9 cellular contexts compared by ENCODE assay signal in genomic region chr2:186641807-186642321, GRCh38. TPM values are rescaled to one million over a fixed set of nuclear protein-coding genes. Genes with fewer than 3 reads are reported as not detected.
DNase-seq lines count a peak whose midpoint lies in the region; ATAC-seq and TF ChIP-seq lines count a peak whose summit lies in the region.
"Had no signal": no experiment of that assay in that cellular context is flagged by ENCODE, and none has a peak within 500 bp of the region (broad histone marks: within the 10 kb centered on the region; RNA-seq: fewer than 3 reads in every experiment).

No MANE protein-coding gene starts in this region.

- DNase-seq in Daoy (ENCODE audit: low read depth), result peak; percentile 58
- DNase-seq in NCI-H2196 treated with DMSO at 0.1 percent for 48 hours (lab: John Stamatoyannopoulos, UW; ENCODE audit: unreplicated experiment), result peak; percentile 33
- peak; percentile 58 for DNase-seq in activated CD4-positive, alpha-beta T cell treated with anti-CD3 and anti-CD28 coated beads, Interleukin-2, amount 10 ng/mL, durations not matched to agents 7 days and 5 days
- peak; percentile 88 for DNase-seq in fibroblast of pulmonary artery (ENCODE audit: low read depth)
- peak; percentile 17 for DNase-seq in neuronal stem cell (ENCODE audit: low spot score)
- no peak for DNase-seq in cortex of kidney (lab: John Stamatoyannopoulos, UW)

- no peak overlapping the region for H3K23ac ChIP-seq in neuronal stem cell (ENCODE audit: low read depth, low read length, poor library complexity)

- CTCF ChIA-PET in activated CD4-positive, alpha-beta T cell treated with anti-CD3 and anti-CD28 coated beads, Interleukin-2, amount 10 ng/mL, durations not matched to agents 7 days and 5 days (lab: Charles Lee), result interaction anchor here (0.6 to 1.9 kb wide), 8 partner anchors 33 to 347 kb away, joined by 3 to 5 read pairs (median 4); partner anchors contain the start of gene ZC3H15

- H3K36me3 ChIP-seq in neuronal stem cell (replicated peaks in 1 of 2; ENCODE audit: control insufficient read depth in 2 of 2, insufficient read depth in 2 of 2, low read length in 2 of 2), result peaks cover 4 to 83% of the 10 kb centered on the region in 2 donors

- WGBS in neuronal stem cell (ENCODE audit: extremely low coverage in 2 of 2, insufficient read length in 2 of 2, insufficient replicate concordance in 1 of 2), 2 donors, result no CpG with 5 or more reads among the region's 2 CpGs

- no peaks in the 10 kb centered on the region for H3K9me3 ChIP-seq in neuronal stem cell (replicated peaks in 1 of 2; ENCODE audit: control insufficient read depth in 2 of 2, insufficient read depth in 1 of 2, low read depth in 1 of 2, low read length in 2 of 2)

- H2AFZ ChIP-seq in neuronal stem cell (ENCODE audit: low read length), result no peak overlapping the region

- H3K4me1 ChIP-seq in neuronal stem cell (ENCODE audit: control insufficient read depth in 2 of 2, insufficient read depth in 1 of 2, low read depth in 1 of 2, low read length in 2 of 2), result no peaks in the 10 kb centered on the region

- H3K9me3 Mint-ChIP-seq in activated CD4-positive, alpha-beta T cell treated with anti-CD3 and anti-CD28 coated beads, Interleukin-2, amount 10 ng/mL, durations not matched to agents 7 days and 5 days, result no peaks in the 10 kb centered on the region
- H3K9me3 Mint-ChIP-seq: dendritic cell treated with granulocyte-macrophage colony-stimulating factor and Interleukin-4, amounts not matched to agents 40 ng/mL and 50 ng/mL, for 4 days had no signal

- H3K18ac ChIP-seq in neuronal stem cell (ENCODE audit: low read length), result no peak overlapping the region

- no peak overlapping the region for H2AK5ac ChIP-seq in neuronal stem cell (ENCODE audit: low read depth, low read length)

- no peak overlapping the region for H3K4me2 ChIP-seq in neuronal stem cell (ENCODE audit: insufficient read depth, low read length, poor library complexity, severe bottlenecking)

- H3K27me3 ChIP-seq in neuronal stem cell (ENCODE audit: control insufficient read depth in 3 of 3, insufficient read depth in 3 of 3, low read depth in 1 of 3, low read length in 3 of 3), result no peaks in the 10 kb centered on the region

- H3K27me3 Mint-ChIP-seq in activated CD4-positive, alpha-beta T cell treated with anti-CD3 and anti-CD28 coated beads, Interleukin-2, amount 10 ng/mL, durations not matched to agents 7 days and 5 days, result no peaks in the 10 kb centered on the region
- H3K27me3 Mint-ChIP-seq: dendritic cell treated with granulocyte-macrophage colony-stimulating factor and Interleukin-4, amounts not matched to agents 40 ng/mL and 50 ng/mL, for 4 days had no signal

- H3K9ac ChIP-seq in neuronal stem cell (ENCODE audit: low read depth, low read length, poor library complexity), result no peak overlapping the region

- no peak overlapping the region for H4K91ac ChIP-seq in neuronal stem cell (ENCODE audit: low read depth, low read length, poor library complexity)

- H3K27ac ChIP-seq in neuronal stem cell (replicated peaks; ENCODE audit: low read length), result no peak overlapping the region

- no peak overlapping the region for H2BK5ac ChIP-seq in neuronal stem cell (ENCODE audit: low read length)

- no peak overlapping the region for H2BK15ac ChIP-seq in neuronal stem cell (ENCODE audit: low read length)

- H2BK12ac ChIP-seq in neuronal stem cell (ENCODE audit: low read length), result no peak overlapping the region

- no peak overlapping the region for H3K27ac Mint-ChIP-seq in activated CD4-positive, alpha-beta T cell treated with anti-CD3 and anti-CD28 coated beads, Interleukin-2, amount 10 ng/mL, durations not matched to agents 7 days and 5 days

- peak; percentile 84 for TF ChIP-seq CTCF in fibroblast of pulmonary artery (IDR thresholded peaks at IDR 0.05; ENCODE audit: low read length, missing control alignments)

- H3K4ac ChIP-seq in neuronal stem cell (ENCODE audit: low read length), result no peak overlapping the region

- ATAC-seq in GM19351 (IDR thresholded peaks at IDR 0.05; ENCODE audit: unreplicated experiment), result peak; percentile 77
- peak; percentile 77 for ATAC-seq in HG03159 (IDR thresholded peaks at IDR 0.05; ENCODE audit: unreplicated experiment)

- no peaks in the 10 kb centered on the region for H3K79me1 ChIP-seq in neuronal stem cell (ENCODE audit: low read depth, low read length)

- H3K4me3 Mint-ChIP-seq in activated CD4-positive, alpha-beta T cell treated with anti-CD3 and anti-CD28 coated beads, Interleukin-2, amount 10 ng/mL, durations not matched to agents 7 days and 5 days, result no peak overlapping the region
- H3K4me3 Mint-ChIP-seq: dendritic cell treated with granulocyte-macrophage colony-stimulating factor and Interleukin-4, amounts not matched to agents 40 ng/mL and 50 ng/mL, for 4 days had no signal

- peaks cover 20% of the 10 kb centered on the region for H3K4me1 Mint-ChIP-seq in activated CD4-positive, alpha-beta T cell treated with anti-CD3 and anti-CD28 coated beads, Interleukin-2, amount 10 ng/mL, durations not matched to agents 7 days and 5 days

- H3K36me3 Mint-ChIP-seq in activated CD4-positive, alpha-beta T cell treated with anti-CD3 and anti-CD28 coated beads, Interleukin-2, amount 10 ng/mL, durations not matched to agents 7 days and 5 days (ENCODE audit: low read depth), result peaks cover 6% of the 10 kb centered on the region

- POLR2A ChIA-PET in activated CD4-positive, alpha-beta T cell treated with anti-CD3 and anti-CD28 coated beads, Interleukin-2, amount 10 ng/mL, durations not matched to agents 7 days and 5 days (lab: Charles Lee), result no interaction called here

- no peak overlapping the region for H4K8ac ChIP-seq in neuronal stem cell (ENCODE audit: low read depth, low read length)

- no peak overlapping the region for H3K14ac ChIP-seq in neuronal stem cell (ENCODE audit: low read length)

- no peak overlapping the region for H3K4me3 ChIP-seq in fibroblast of pulmonary artery (replicated peaks; ENCODE audit: low read depth, low read length)
- no peak overlapping the region for H3K4me3 ChIP-seq in neuronal stem cell (ENCODE audit: low read length in 2 of 2)

- no peak overlapping the region for H2BK120ac ChIP-seq in neuronal stem cell (ENCODE audit: low read depth, low read length)

RNA-seq across cellular contexts. Expression of gene FAM171B, which starts 52.0 kb away (rescaled TPM):
- total RNA-seq in Daoy (2014; rRNA removed; shearing (Covaris generic)), result 2.0 and 3.1 TPM in 2 replicates
- under 1 TPM; 0.37 to 0.75 TPM for total RNA-seq in activated CD4-positive, alpha-beta T cell treated with anti-CD3 and anti-CD28 coated beads, Interleukin-2, amount 10 ng/mL, durations not matched to agents 7 days and 5 days
- polyA plus RNA-seq in neuronal stem cell (2013, experiment 1 of 2), result 18.5 TPM
- polyA plus RNA-seq in neuronal stem cell (2013, experiment 2 of 2), result 19.2 TPM

RNA-seq across cellular contexts. Expression of gene ITGAV, which starts 52.0 kb away (rescaled TPM):
- total RNA-seq in Daoy (2014; rRNA removed; shearing (Covaris generic)), result 118 and 128 TPM in 2 replicates
- total RNA-seq in activated CD4-positive, alpha-beta T cell treated with anti-CD3 and anti-CD28 coated beads, Interleukin-2, amount 10 ng/mL, durations not matched to agents 7 days and 5 days, result 1 to 10 TPM; 6.5 to 7.0 TPM
- 20.9 TPM for polyA plus RNA-seq in neuronal stem cell (2013, experiment 1 of 2)
- polyA plus RNA-seq in neuronal stem cell (2013, experiment 2 of 2), result 22.3 TPM

Comparison
In these comparisons a context has a peak if more than half of its experiments do, and no peak if none do; other contexts are left out.
1. RNA of gene ITGAV, which starts 52.0 kb away (total RNA-seq): 118 to 128 TPM in Daoy; 6.5 to 7.0 TPM in activated CD4-positive, alpha-beta T cell treated with anti-CD3 and anti-CD28 coated beads, Interleukin-2, amount 10 ng/mL, durations not matched to agents 7 days and 5 days; every median in the first group is over 10 times any median in the second.